8 cellular contexts compared by ENCODE assay signal in genomic region chr11:15526859-15527450, GRCh38.
"Had no signal": no experiment of that assay in that cellular context is flagged by ENCODE, and none has a peak within 500 bp of the region (broad histone marks: within the 10 kb centered on the region; RNA-seq: fewer than 3 reads in every experiment).

No MANE protein-coding gene starts in this region.

- H3K4me3 ChIP-seq: GM12878 had no signal

- ATAC-seq: GM12878 had no signal

- FAIRE-seq: G401.6, GM12878, GM12891, GM12892, GM18507, GM19239 had no signal

- DNase-seq: GDM1, GF-D8 had no signal
